23 cellular contexts compared by ENCODE assay signal in the genomic region with DNA sequence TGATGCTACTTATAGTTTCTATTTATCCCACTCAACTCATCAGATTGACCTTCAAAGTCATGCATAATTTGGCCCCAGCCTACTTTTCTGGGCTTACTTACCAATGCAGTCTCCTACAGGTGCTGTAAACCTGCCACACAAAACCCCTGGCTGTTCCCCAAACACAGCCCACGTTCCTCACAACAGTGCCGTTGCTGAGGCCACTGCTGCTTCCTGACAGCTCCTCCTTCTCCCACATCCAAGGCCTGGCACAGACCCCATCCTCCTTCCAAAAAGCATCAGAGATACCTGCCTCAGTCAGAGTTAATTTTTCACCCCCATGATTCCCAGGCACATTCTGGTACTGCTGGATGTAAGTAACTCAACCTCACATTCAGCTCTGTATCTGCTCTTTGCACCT.
DNase-seq lines count a peak whose midpoint lies in the region; TF ChIP-seq lines count a peak whose summit lies in the region.
"Had no signal": no experiment of that assay in that cellular context is flagged by ENCODE, and none has a peak within 500 bp of the region (broad histone marks: within the 10 kb centered on the region; RNA-seq: fewer than 3 reads in every experiment).

No MANE protein-coding gene starts in this region.

- DNase-seq in right atrium auricular region (ENCODE audit: low spot score) = peak; percentile 23
- no peak for DNase-seq in cardiac septum (ENCODE audit: low spot score)
- no peak for DNase-seq in nephron progenitor cell
- DNase-seq in osteocyte (ENCODE audit: extremely low spot score, unreplicated experiment) = peak; percentile 62
- no peak for DNase-seq in globus pallidus (ENCODE audit: low spot score)
- no peak for DNase-seq in BE2C
- DNase-seq: C1 segment of cervical spinal cord; CD4-positive, alpha-beta memory T cell; CD4-positive, CD25-positive, alpha-beta regulatory T cell; CD8-positive, alpha-beta memory T cell; COR-L47; DMS 273 treated with DMSO at 0.1 percent for 48 hours; DMS153; DMS53; DND-41; EL; GDM1 had no signal

- no peaks in the 10 kb centered on the region for H3K27me3 ChIP-seq in right atrium auricular region
- H3K27me3 ChIP-seq in BE2C = peaks cover 36% of the 10 kb centered on the region
- H3K27me3 ChIP-seq: BLaER1 had no signal

- H3K4me3 ChIP-seq in right atrium auricular region (no peak overlapping the region), BE2C (ENCODE audit: low read depth, low read length) (no peak overlapping the region)
- H3K4me3 ChIP-seq: A549, BLaER1, GM12878 had no signal

- no peak overlapping the region for H3K4me3 Mint-ChIP-seq in nephron progenitor cell
- H3K4me3 Mint-ChIP-seq in osteocyte (ENCODE audit: unreplicated experiment) = no peak overlapping the region
- H3K4me3 Mint-ChIP-seq: B cell; CD4-positive, CD25-positive, alpha-beta regulatory T cell; CD8-positive, alpha-beta memory T cell had no signal

- TF ChIP-seq CTCF in right atrium auricular region (IDR thresholded peaks at IDR 0.05) (no peak), nephron progenitor cell (IDR thresholded peaks at IDR 0.05) (no peak), osteocyte (IDR thresholded peaks at IDR 0.05) (no peak), BE2C (IDR thresholded peaks at IDR 0.05; ENCODE audit: low read depth, low read length) (no peak)

- H3K4me1 ChIP-seq in right atrium auricular region (no peaks in the 10 kb centered on the region), BE2C (no peaks in the 10 kb centered on the region)
- H3K4me1 ChIP-seq: A549, BLaER1 had no signal

- H3K27ac Mint-ChIP-seq in nephron progenitor cell (peak overlapping the region; percentile 2), osteocyte (ENCODE audit: unreplicated experiment) (no peak overlapping the region)
- H3K27ac Mint-ChIP-seq: B cell, CD14-positive monocyte had no signal

- peaks cover 39% of the 10 kb centered on the region for H3K4me1 Mint-ChIP-seq in nephron progenitor cell
- no peaks in the 10 kb centered on the region for H3K4me1 Mint-ChIP-seq in osteocyte (ENCODE audit: unreplicated experiment)
- H3K4me1 Mint-ChIP-seq: B cell had no signal

- no peak overlapping the region for H3K27ac ChIP-seq in right atrium auricular region
- H3K27ac ChIP-seq: 22Rv1, A549, BLaER1 had no signal

- intact Hi-C loops in cardiac septum (cut with DNase I) = no loop called here

- H3K9me3 Mint-ChIP-seq in nephron progenitor cell (no peaks in the 10 kb centered on the region), osteocyte (ENCODE audit: unreplicated experiment) (no peaks in the 10 kb centered on the region)
- H3K9me3 Mint-ChIP-seq: CD14-positive monocyte; CD4-positive, alpha-beta memory T cell; CD4-positive, CD25-positive, alpha-beta regulatory T cell; CD8-positive, alpha-beta memory T cell had no signal

- H3K27me3 Mint-ChIP-seq in nephron progenitor cell (ENCODE audit: low read depth, poor library complexity) = no peaks in the 10 kb centered on the region
- H3K27me3 Mint-ChIP-seq in osteocyte (ENCODE audit: unreplicated experiment) = peaks cover 34% of the 10 kb centered on the region

- H3K36me3 ChIP-seq in right atrium auricular region (no peaks in the 10 kb centered on the region), BE2C (no peaks in the 10 kb centered on the region)
- H3K36me3 ChIP-seq: BLaER1 had no signal

- H3K36me3 Mint-ChIP-seq in nephron progenitor cell (ENCODE audit: low read depth) (no peaks in the 10 kb centered on the region), osteocyte (ENCODE audit: unreplicated experiment) (no peaks in the 10 kb centered on the region)
- H3K36me3 Mint-ChIP-seq: CD14-positive monocyte; CD4-positive, alpha-beta memory T cell; CD4-positive, CD25-positive, alpha-beta regulatory T cell; CD8-positive, alpha-beta memory T cell had no signal

- H3K9me3 ChIP-seq in right atrium auricular region (no peaks in the 10 kb centered on the region), BE2C (no peaks in the 10 kb centered on the region)
- H3K9me3 ChIP-seq: A549, BLaER1 had no signal

Comparison
In these comparisons a context has a peak if more than half of its experiments do, and no peak if none do; other contexts are left out.
1. DNase-seq: peak in right atrium auricular region (single experiment) and osteocyte (single experiment); none in cardiac septum (single experiment), nephron progenitor cell (single experiment), globus pallidus (single experiment) and BE2C (single experiment).